1 cellular context compared by ENCODE assay signal in genomic region chr12:6788972-6789905, GRCh38.
TF ChIP-seq lines count a peak whose summit lies in the region.

CD4 (plus strand) TSS chr12:6789528; CDS start chr12:6800139, 10,611 bp downstream.

TF ChIP-seq in GM23338, 12 proteins besides CTCF, POLR2A, EP300 and RAD21 (continued from another document):
- TF ChIP-seq CREB1 (CRISPR knock-in tag; IDR thresholded peaks at IDR 0.05; ENCODE audit: low read depth) (no peak), ETS1 (IDR thresholded peaks at IDR 0.05) (no peak), REST (IDR thresholded peaks at IDR 0.05; ENCODE audit: unreplicated experiment) (no peak), STAT1 (IDR thresholded peaks at IDR 0.05; ENCODE audit: unreplicated experiment) (no peak), JUNB (IDR thresholded peaks at IDR 0.05; ENCODE audit: unreplicated experiment) (no peak)
